Comparison of ENCODE assay signal across 1 cellular context in the genomic region with DNA sequence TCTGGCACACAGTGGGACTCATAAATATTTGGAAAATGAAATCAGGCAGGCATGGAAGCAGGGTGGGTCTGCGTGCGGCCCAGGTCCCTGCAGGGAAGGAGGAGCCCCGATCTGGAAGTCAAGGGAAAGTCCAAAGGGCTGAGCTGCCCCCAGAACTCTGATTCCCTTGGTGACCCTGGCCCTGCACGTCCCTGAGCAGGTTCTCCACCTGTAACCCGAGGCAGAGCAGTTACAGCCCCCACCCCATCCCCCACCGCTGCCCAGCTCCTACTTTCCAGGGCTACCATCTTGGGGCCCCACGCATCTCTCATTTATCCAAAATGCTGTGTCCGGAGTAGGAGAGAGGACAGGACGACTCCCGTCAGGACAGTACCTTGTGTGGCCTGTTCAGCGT.
TF ChIP-seq lines count a peak whose summit lies in the region.

No MANE protein-coding gene starts in this region.

TF ChIP-seq in HepG2, 621 proteins besides CTCF, POLR2A, EP300 and RAD21:
- TF ChIP-seq, protein P1, sequence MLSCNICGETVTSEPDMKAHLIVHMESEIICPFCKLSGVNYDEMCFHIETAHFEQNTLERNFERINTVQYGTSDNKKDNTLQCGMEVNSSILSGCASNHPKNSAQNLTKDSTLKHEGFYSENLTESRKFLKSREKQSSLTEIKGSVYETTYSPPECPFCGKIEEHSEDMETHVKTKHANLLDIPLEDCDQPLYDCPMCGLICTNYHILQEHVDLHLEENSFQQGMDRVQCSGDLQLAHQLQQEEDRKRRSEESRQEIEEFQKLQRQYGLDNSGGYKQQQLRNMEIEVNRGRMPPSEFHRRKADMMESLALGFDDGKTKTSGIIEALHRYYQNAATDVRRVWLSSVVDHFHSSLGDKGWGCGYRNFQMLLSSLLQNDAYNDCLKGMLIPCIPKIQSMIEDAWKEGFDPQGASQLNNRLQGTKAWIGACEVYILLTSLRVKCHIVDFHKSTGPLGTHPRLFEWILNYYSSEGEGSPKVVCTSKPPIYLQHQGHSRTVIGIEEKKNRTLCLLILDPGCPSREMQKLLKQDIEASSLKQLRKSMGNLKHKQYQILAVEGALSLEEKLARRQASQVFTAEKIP (CRISPR knock-in tag; IDR thresholded peaks at IDR 0.05; ENCODE audit: borderline replicate concordance): no peak
- TF ChIP-seq, protein P2, sequence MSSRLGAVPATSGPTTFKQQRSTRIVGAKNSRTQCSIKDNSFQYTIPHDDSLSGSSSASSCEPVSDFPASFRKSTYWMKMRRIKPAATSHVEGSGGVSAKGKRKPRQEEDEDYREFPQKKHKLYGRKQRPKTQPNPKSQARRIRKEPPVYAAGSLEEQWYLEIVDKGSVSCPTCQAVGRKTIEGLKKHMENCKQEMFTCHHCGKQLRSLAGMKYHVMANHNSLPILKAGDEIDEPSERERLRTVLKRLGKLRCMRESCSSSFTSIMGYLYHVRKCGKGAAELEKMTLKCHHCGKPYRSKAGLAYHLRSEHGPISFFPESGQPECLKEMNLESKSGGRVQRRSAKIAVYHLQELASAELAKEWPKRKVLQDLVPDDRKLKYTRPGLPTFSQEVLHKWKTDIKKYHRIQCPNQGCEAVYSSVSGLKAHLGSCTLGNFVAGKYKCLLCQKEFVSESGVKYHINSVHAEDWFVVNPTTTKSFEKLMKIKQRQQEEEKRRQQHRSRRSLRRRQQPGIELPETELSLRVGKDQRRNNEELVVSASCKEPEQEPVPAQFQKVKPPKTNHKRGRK (CRISPR knock-in tag; IDR thresholded peaks at IDR 0.05): no peak
- TF ChIP-seq, protein P3, sequence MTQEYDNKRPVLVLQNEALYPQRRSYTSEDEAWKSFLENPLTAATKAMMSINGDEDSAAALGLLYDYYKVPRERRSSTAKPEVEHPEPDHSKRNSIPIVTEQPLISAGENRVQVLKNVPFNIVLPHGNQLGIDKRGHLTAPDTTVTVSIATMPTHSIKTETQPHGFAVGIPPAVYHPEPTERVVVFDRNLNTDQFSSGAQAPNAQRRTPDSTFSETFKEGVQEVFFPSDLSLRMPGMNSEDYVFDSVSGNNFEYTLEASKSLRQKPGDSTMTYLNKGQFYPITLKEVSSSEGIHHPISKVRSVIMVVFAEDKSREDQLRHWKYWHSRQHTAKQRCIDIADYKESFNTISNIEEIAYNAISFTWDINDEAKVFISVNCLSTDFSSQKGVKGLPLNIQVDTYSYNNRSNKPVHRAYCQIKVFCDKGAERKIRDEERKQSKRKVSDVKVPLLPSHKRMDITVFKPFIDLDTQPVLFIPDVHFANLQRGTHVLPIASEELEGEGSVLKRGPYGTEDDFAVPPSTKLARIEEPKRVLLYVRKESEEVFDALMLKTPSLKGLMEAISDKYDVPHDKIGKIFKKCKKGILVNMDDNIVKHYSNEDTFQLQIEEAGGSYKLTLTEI (CRISPR knock-in tag; conservative IDR thresholded peaks at IDR 0.05): no peak
- no peak for TF ChIP-seq SATB2 (CRISPR knock-in tag; IDR thresholded peaks at IDR 0.05)
- TF ChIP-seq, protein P4, sequence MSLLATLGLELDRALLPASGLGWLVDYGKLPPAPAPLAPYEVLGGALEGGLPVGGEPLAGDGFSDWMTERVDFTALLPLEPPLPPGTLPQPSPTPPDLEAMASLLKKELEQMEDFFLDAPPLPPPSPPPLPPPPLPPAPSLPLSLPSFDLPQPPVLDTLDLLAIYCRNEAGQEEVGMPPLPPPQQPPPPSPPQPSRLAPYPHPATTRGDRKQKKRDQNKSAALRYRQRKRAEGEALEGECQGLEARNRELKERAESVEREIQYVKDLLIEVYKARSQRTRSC (CRISPR knock-in tag; IDR thresholded peaks at IDR 0.05; ENCODE audit: low read depth): no peak
